In genomic region chr21:27206368-27206982, GRCh38 we compare ENCODE assay signal across 20 cellular contexts.
A peak's percentile ranks its signal among the peaks of the same experiment; 100 is the strongest.
DNase-seq lines count a peak whose midpoint lies in the region; ATAC-seq, FAIRE-seq and TF ChIP-seq lines count a peak whose summit lies in the region.
"Had no signal": no experiment of that assay in that cellular context is flagged by ENCODE, and none has a peak within 500 bp of the region (broad histone marks: within the 10 kb centered on the region; RNA-seq: fewer than 3 reads in every experiment).

No MANE protein-coding gene starts in this region.

- no peak for TF ChIP-seq RAD21 in H1 (IDR thresholded peaks at IDR 0.05 in 1 of 2, conservative IDR thresholded peaks at IDR 0.05 in 1 of 2; ENCODE audit: low read depth in 2 of 2, low read length in 2 of 2)

- peak overlapping the region; percentile 46 for H4K5ac ChIP-seq in H1 (ENCODE audit: insufficient read length, low read depth, low read length)

- no peak for TF ChIP-seq EP300 in H1 (IDR thresholded peaks at IDR 0.05; ENCODE audit: borderline replicate concordance in 1 of 2, low read depth in 2 of 2, low read length in 2 of 2)

- H3K4ac ChIP-seq in H1 (replicated peaks; ENCODE audit: insufficient read length, low read depth, low read length) (no peak overlapping the region), mesenchymal stem cell (ENCODE audit: low read depth in 1 of 2, low read length in 2 of 2) (no peak overlapping the region)

- CTCF ChIA-PET in H1 (lab: Charles Lee; ENCODE audit: partially characterized antibody): interaction anchor here (0.7 kb wide), 1 partner anchor 1522 kb away, joined by 3 read pairs; no protein-coding TSS in a partner anchor

- POLR2A ChIA-PET in H1 (lab: Charles Lee; ENCODE audit: partially characterized antibody): interaction anchor here (1.1 kb wide), 1 partner anchor 8 kb away, joined by 3 read pairs; no protein-coding TSS in a partner anchor

- H3K9ac ChIP-seq in H1 (replicated peaks in 1 of 4; ENCODE audit: extremely low read depth in 1 of 4, low read depth in 3 of 4, low read length in 3 of 4): no peak overlapping the region
- no peak overlapping the region for H3K9ac ChIP-seq in mesenchymal stem cell (ENCODE audit: low read length)
- H3K9ac ChIP-seq in kidney (ENCODE audit: low read length in 2 of 2): no peak overlapping the region

- FAIRE-seq in H1 (lab: Jason Lieb, UNC) (peak; percentile 55), kidney (lab: Jason Lieb, UNC) (no peak)

- no peaks in the 10 kb centered on the region for H4K20me1 ChIP-seq in H1 (replicated peaks in 1 of 2; ENCODE audit: control insufficient read depth in 1 of 2, insufficient read depth in 2 of 2, low read length in 2 of 2)

- intact Hi-C loops in uterus (cut with DNase I; ENCODE audit: low total_unique reads): no loop called here
- intact Hi-C loops in kidney (cut with DNase I): no loop called here

- H3K14ac ChIP-seq in H1 (ENCODE audit: insufficient read length): no peak overlapping the region
- no peak overlapping the region for H3K14ac ChIP-seq in mesenchymal stem cell (ENCODE audit: low read length in 2 of 2)

- H3K23me2 ChIP-seq in H1 (ENCODE audit: low read depth, low read length): no peaks in the 10 kb centered on the region

- peaks cover 3 to 10% of the 10 kb centered on the region in 2 experiments; a peak in 3 of 4 replicates for H3K9me3 ChIP-seq in H1 (ENCODE audit: insufficient read depth in 2 of 2, low read depth in 1 of 2, low read length in 1 of 2)
- peaks cover 3% of the 10 kb centered on the region for H3K9me3 ChIP-seq in mesenchymal stem cell (ENCODE audit: control insufficient read depth, low read length)
- no peaks in the 10 kb centered on the region for H3K9me3 ChIP-seq in uterus
- H3K9me3 ChIP-seq in kidney (ENCODE audit: control insufficient read depth in 1 of 2, low read length in 2 of 2): no peaks in the 10 kb centered on the region
- H3K9me3 ChIP-seq: neutrophil had no signal

- H2BK20ac ChIP-seq in H1 (ENCODE audit: low read length): no peak overlapping the region

- H3K18ac ChIP-seq in H1 (ENCODE audit: extremely low read depth, low read length) (no peak overlapping the region), mesenchymal stem cell (ENCODE audit: low read depth in 1 of 2, low read length in 2 of 2) (peak overlapping the region in 1 of 2 experiments; percentile 57)

- H3K79me1 ChIP-seq in H1 (ENCODE audit: low read depth, low read length) (no peaks in the 10 kb centered on the region), mesenchymal stem cell (replicated peaks; ENCODE audit: low read length, poor library complexity, severe bottlenecking) (no peaks in the 10 kb centered on the region)

- H2BK120ac ChIP-seq in H1 (replicated peaks; ENCODE audit: low read depth, low read length) (no peak overlapping the region), mesenchymal stem cell (ENCODE audit: low read depth, low read length) (no peak overlapping the region)

- H2AK5ac ChIP-seq in H1 (ENCODE audit: low read depth, low read length) (no peak overlapping the region), mesenchymal stem cell (ENCODE audit: low read length, severe bottlenecking) (no peak overlapping the region)

- H3K23ac ChIP-seq in H1 (ENCODE audit: insufficient read length): no peak overlapping the region
- no peak overlapping the region for H3K23ac ChIP-seq in mesenchymal stem cell (ENCODE audit: low read length in 2 of 2)

- ATAC-seq in HG03378 (IDR thresholded peaks at IDR 0.05; ENCODE audit: unreplicated experiment): no peak
- ATAC-seq: left colon, right cardiac atrium had no signal

- H3K4me2 ChIP-seq in H1 (ENCODE audit: insufficient read depth in 1 of 2, low read depth in 2 of 2, low read length in 2 of 2) (no peak overlapping the region), mesenchymal stem cell (ENCODE audit: low read length, poor library complexity, severe bottlenecking) (no peak overlapping the region)

- no peaks in the 10 kb centered on the region for H3K27me3 ChIP-seq in H1 (replicated peaks in 1 of 4; ENCODE audit: control insufficient read depth in 3 of 4, extremely low read depth in 1 of 4, insufficient read depth in 3 of 4, low read length in 3 of 4)
- H3K27me3 ChIP-seq in mesenchymal stem cell (ENCODE audit: control insufficient read depth in 1 of 2, insufficient read depth in 1 of 2, low read length in 2 of 2): no peaks in the 10 kb centered on the region
- no peaks in the 10 kb centered on the region for H3K27me3 ChIP-seq in uterus
- H3K27me3 ChIP-seq: dorsolateral prefrontal cortex, neutrophil had no signal

- H3K79me2 ChIP-seq in H1 (ENCODE audit: control insufficient read depth in 1 of 2, insufficient read depth in 2 of 2, low read length in 2 of 2): no peaks in the 10 kb centered on the region

- no peak overlapping the region for H2BK12ac ChIP-seq in H1 (ENCODE audit: low read depth, low read length)
- no peak overlapping the region for H2BK12ac ChIP-seq in mesenchymal stem cell (ENCODE audit: low read length in 2 of 2)

- H3K36me3 ChIP-seq in H1 (ENCODE audit: control insufficient read depth in 2 of 4, insufficient read depth in 4 of 4, low read length in 3 of 4) (no peaks in the 10 kb centered on the region; a peak in 2 of 8 replicates), mesenchymal stem cell (ENCODE audit: control insufficient read depth in 1 of 2, insufficient read depth in 2 of 2, low read depth in 1 of 2, low read length in 2 of 2) (no peaks in the 10 kb centered on the region), uterus (no peaks in the 10 kb centered on the region), kidney (ENCODE audit: control insufficient read depth in 1 of 2, insufficient read depth in 2 of 2, low read length in 2 of 2) (no peaks in the 10 kb centered on the region)
- H3K36me3 ChIP-seq: neutrophil had no signal

- DNase-seq in EH (ENCODE audit: low read depth) (peak; percentile 85), LHCN-M2 (ENCODE audit: low read depth) (peak; percentile 88), H1 (ENCODE audit: low read depth in 1 of 2, low spot score in 2 of 2) (peak; percentile 47 to 56), mesenchymal stem cell (no peak), uterus (no peak), NCI-H1417 treated with DMSO at 0.1 percent for 48 hours (lab: John Stamatoyannopoulos, UW) (no peak), kidney (no peak)
- DNase-seq: activated CD4-positive, alpha-beta T cell treated with anti-CD3 and anti-CD28 coated beads for 4 hours; activated CD8-positive, alpha-beta memory T cell treated with anti-CD3 and anti-CD28 coated beads, Interleukin-2, amount 50 U/mL, for 48 hours; activated naive CD4-positive, alpha-beta T cell treated with anti-CD3 and anti-CD28 coated beads for 36 hours; dorsolateral prefrontal cortex; head of caudate nucleus; KBM-7; left colon; NCI-H1092; NCI-H69; right cardiac atrium had no signal

- no peak overlapping the region for H3K27ac ChIP-seq in H1 (ENCODE audit: low read depth, low read length)
- peak overlapping the region; percentile 73 for H3K27ac ChIP-seq in mesenchymal stem cell (ENCODE audit: low read length, poor library complexity, severe bottlenecking)
- no peak overlapping the region for H3K27ac ChIP-seq in uterus
- no peak overlapping the region for H3K27ac ChIP-seq in kidney (ENCODE audit: low read depth in 2 of 2, low read length in 2 of 2)
- H3K27ac ChIP-seq: dorsolateral prefrontal cortex, neutrophil, SK-N-MC had no signal

- TF ChIP-seq POLR2A in H1 (IDR thresholded peaks at IDR 0.05; ENCODE audit: control extremely low read depth in 1 of 2, low read depth in 2 of 2, low read length in 2 of 2) (no peak), uterus (IDR thresholded peaks at IDR 0.05) (no peak)

- H4K91ac ChIP-seq in H1 (replicated peaks; ENCODE audit: insufficient read length, low read length) (no peak overlapping the region), mesenchymal stem cell (ENCODE audit: low read length) (no peak overlapping the region)

- TF ChIP-seq CTCF in H1 (IDR thresholded peaks at IDR 0.05; ENCODE audit: control extremely low read depth in 1 of 3, insufficient read depth in 1 of 3, low read depth in 1 of 3, low read length in 3 of 3): no peak
- no peak for TF ChIP-seq CTCF in uterus (IDR thresholded peaks at IDR 0.05)
- no peak for TF ChIP-seq CTCF in kidney (IDR thresholded peaks at IDR 0.05; ENCODE audit: borderline replicate concordance, extremely low read depth, insufficient read depth)

- 56% methylated on average over 5 of the region's 5 CpGs; no CpG with 5 or more reads in 1 of the 2 experiments for WGBS in H1 (ENCODE audit: extremely low coverage in 1 of 2, insufficient coverage in 1 of 2, insufficient read length in 1 of 2, insufficient replicate concordance in 2 of 2, low coverage in 1 of 2, low lambda C conversion rate in 2 of 2, missing lambda C conversion rate in 1 of 2), 2 experiments
- 96% methylated on average over 3 of the region's 5 CpGs for WGBS in mesenchymal stem cell

- H2BK15ac ChIP-seq in H1 (ENCODE audit: low read length) (no peak overlapping the region), mesenchymal stem cell (ENCODE audit: low read depth, poor library complexity, severe bottlenecking) (no peak overlapping the region)

- H3K56ac ChIP-seq in H1 (replicated peaks; ENCODE audit: insufficient read length, low read depth, low read length): no peak overlapping the region

- H3K4me1 ChIP-seq in H1 (replicated peaks in 1 of 4; ENCODE audit: control insufficient read depth in 3 of 4, insufficient read depth in 4 of 4, low read length in 3 of 4): no peaks in the 10 kb centered on the region; a peak in 1 of 7 replicates
- no peaks in the 10 kb centered on the region for H3K4me1 ChIP-seq in mesenchymal stem cell (ENCODE audit: control insufficient read depth, insufficient read depth, low read depth, low read length)
- no peaks in the 10 kb centered on the region for H3K4me1 ChIP-seq in uterus
- H3K4me1 ChIP-seq in kidney (ENCODE audit: control insufficient read depth in 1 of 2, insufficient read depth in 1 of 2, low read depth in 1 of 2, low read length in 2 of 2): no peaks in the 10 kb centered on the region

- no peak overlapping the region for H2BK5ac ChIP-seq in H1 (ENCODE audit: low read depth, low read length)
- H2BK5ac ChIP-seq in mesenchymal stem cell (ENCODE audit: low read depth, low read length, poor library complexity, severe bottlenecking): no peak overlapping the region

- H4K8ac ChIP-seq in H1 (ENCODE audit: extremely low read depth, insufficient read depth, low read length) (no peak overlapping the region), mesenchymal stem cell (ENCODE audit: low read length) (no peak overlapping the region)

- H2AFZ ChIP-seq in H1 (ENCODE audit: low read length) (no peak overlapping the region), mesenchymal stem cell (ENCODE audit: low read depth, low read length) (no peak overlapping the region)

- H3K4me3 ChIP-seq in H1 (ENCODE audit: extremely low read depth in 1 of 4, insufficient read depth in 2 of 4, low read depth in 3 of 4, low read length in 4 of 4): peak overlapping the region in 1 of 4 experiments; percentile 9; a peak in 1 of 8 replicates
- no peak overlapping the region for H3K4me3 ChIP-seq in mesenchymal stem cell (ENCODE audit: insufficient read depth in 1 of 2, low read depth in 1 of 2, low read length in 2 of 2)
- no peak overlapping the region for H3K4me3 ChIP-seq in uterus
- no peak overlapping the region for H3K4me3 ChIP-seq in kidney (ENCODE audit: low read length in 2 of 2)
- H3K4me3 ChIP-seq: dorsolateral prefrontal cortex, SK-N-MC had no signal

Comparison
In these comparisons a context has a peak if more than half of its experiments do, and no peak if none do; other contexts are left out.
1. DNase-seq: peak in EH (single experiment), LHCN-M2 (single experiment) and H1 (2 of 2); none in mesenchymal stem cell (single experiment), uterus (0 of 2), NCI-H1417 treated with DMSO at 0.1 percent for 48 hours (single experiment) and kidney (single experiment).